In the genomic region with DNA sequence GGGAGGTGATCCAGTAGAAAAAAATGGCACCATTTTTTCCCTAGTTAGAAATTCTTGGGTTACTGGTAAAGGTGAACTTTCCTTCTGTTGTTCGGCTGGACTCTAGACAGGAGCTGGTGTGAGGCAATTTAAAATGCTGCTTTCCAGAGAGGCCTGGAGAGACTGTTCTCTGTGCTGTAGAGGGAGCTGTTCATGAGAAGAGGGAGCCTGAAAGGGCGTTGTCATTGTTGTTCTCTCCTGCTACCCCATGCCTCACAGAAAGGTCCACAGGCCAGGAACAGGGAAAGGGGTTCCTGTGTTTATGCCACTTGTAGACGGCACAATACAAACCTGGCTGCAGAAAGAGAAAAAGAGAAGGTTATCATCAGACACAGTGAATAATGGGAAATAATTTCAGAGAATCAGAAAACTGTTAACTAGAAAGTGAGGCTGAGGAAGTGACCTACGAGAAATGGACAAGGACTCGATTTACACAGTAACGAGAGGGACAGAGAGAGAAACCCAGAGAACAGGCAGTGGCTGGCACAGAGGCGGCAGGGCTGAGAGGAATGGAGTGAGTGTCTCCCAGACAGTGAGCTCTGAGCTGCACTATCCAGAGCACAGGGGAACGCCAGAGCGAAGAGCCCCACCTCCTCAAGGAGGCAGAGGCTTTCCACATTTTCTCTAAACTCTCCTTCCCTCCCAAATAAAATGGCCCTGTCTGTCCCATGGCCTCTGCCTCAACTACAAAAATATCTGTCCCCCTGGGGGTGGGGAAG, we compare ENCODE assay signal across 1 cellular context.
TF ChIP-seq lines count a peak whose summit lies in the region.

No MANE protein-coding gene starts in this region.

TF ChIP-seq in IMR-90, 13 proteins besides CTCF, POLR2A, EP300 and RAD21:
- TF ChIP-seq CHD1 (IDR thresholded peaks at IDR 0.05; ENCODE audit: low read depth, low read length) = no peak
- no peak for TF ChIP-seq MAZ (IDR thresholded peaks at IDR 0.05; ENCODE audit: borderline replicate concordance, low read depth, low read length)
- no peak for TF ChIP-seq RCOR1 (IDR thresholded peaks at IDR 0.05; ENCODE audit: insufficient replicate concordance, low read length)
- TF ChIP-seq FOS (IDR thresholded peaks at IDR 0.05; ENCODE audit: low read depth, low read length) = no peak
- TF ChIP-seq SMC3 (IDR thresholded peaks at IDR 0.05; ENCODE audit: low read depth, low read length) = no peak
